In the genomic region with DNA sequence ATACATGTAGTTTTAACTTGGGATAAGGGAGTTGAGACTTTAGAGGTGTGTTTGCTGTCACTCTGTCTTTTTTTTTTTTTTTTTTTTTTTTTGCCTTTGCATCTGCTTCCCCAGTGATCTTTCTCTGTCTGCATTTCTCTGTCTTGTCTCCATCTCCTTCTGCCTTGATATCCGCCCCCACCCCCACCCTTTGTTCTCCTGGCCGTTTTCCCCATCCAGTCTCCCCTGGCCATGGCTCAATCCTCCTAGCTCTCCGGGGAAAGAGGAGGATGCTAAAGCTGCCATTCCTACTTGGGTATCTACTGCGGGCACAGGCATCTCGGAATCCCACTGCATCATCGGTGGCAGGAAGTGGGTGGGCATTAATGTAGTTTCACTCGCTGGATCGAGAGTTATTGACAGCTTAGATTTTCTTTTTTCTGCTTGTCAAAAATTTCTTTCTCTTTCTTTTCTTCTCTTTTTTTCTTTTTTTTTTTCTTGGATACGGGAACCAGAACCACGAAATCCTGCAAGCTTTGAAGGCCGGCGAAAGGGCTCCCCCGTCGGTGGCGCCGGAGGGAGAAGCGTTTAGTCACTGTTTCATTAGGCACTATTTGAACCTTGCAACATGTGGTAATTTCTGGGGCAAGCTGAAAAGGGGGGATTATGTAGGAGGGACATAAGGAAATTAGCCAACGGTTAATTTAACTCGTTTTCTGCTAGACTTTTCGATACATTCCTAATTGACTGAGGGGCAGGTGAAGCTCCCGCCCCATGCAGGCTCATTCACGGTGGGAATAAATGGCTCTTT, we compare ENCODE assay signal across 1 cellular context.
TF ChIP-seq lines count a peak whose summit lies in the region.

No MANE protein-coding gene starts in this region.

TF ChIP-seq in WTC11, 78 proteins besides CTCF, POLR2A, EP300 and RAD21 (continued from another document):
- no peak for TF ChIP-seq MXD4 (CRISPR knock-in tag; IDR thresholded peaks at IDR 0.05; ENCODE audit: borderline replicate concordance)
- TF ChIP-seq ZNF671 (CRISPR knock-in tag; IDR thresholded peaks at IDR 0.05): no peak
- TF ChIP-seq, protein P1, sequence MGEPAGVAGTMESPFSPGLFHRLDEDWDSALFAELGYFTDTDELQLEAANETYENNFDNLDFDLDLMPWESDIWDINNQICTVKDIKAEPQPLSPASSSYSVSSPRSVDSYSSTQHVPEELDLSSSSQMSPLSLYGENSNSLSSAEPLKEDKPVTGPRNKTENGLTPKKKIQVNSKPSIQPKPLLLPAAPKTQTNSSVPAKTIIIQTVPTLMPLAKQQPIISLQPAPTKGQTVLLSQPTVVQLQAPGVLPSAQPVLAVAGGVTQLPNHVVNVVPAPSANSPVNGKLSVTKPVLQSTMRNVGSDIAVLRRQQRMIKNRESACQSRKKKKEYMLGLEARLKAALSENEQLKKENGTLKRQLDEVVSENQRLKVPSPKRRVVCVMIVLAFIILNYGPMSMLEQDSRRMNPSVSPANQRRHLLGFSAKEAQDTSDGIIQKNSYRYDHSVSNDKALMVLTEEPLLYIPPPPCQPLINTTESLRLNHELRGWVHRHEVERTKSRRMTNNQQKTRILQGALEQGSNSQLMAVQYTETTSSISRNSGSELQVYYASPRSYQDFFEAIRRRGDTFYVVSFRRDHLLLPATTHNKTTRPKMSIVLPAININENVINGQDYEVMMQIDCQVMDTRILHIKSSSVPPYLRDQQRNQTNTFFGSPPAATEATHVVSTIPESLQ (CRISPR knock-in tag; IDR thresholded peaks at IDR 0.05): no peak
- no peak for TF ChIP-seq TEAD4 (CRISPR knock-in tag; IDR thresholded peaks at IDR 0.05)
- no peak for TF ChIP-seq ZNF416 (CRISPR knock-in tag; IDR thresholded peaks at IDR 0.05)
- no peak for TF ChIP-seq IRF2 (CRISPR knock-in tag; IDR thresholded peaks at IDR 0.05; ENCODE audit: borderline replicate concordance, low read depth)
- no peak for TF ChIP-seq ZNF423 (CRISPR knock-in tag; IDR thresholded peaks at IDR 0.05)
- TF ChIP-seq, protein P2, sequence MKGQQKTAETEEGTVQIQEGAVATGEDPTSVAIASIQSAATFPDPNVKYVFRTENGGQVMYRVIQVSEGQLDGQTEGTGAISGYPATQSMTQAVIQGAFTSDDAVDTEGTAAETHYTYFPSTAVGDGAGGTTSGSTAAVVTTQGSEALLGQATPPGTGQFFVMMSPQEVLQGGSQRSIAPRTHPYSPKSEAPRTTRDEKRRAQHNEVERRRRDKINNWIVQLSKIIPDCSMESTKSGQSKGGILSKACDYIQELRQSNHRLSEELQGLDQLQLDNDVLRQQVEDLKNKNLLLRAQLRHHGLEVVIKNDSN (CRISPR knock-in tag; IDR thresholded peaks at IDR 0.05): no peak
- TF ChIP-seq, protein P3, sequence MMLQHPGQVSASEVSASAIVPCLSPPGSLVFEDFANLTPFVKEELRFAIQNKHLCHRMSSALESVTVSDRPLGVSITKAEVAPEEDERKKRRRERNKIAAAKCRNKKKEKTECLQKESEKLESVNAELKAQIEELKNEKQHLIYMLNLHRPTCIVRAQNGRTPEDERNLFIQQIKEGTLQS (CRISPR knock-in tag; conservative IDR thresholded peaks at IDR 0.05): no peak
- no peak for TF ChIP-seq ZNF232 (CRISPR knock-in tag; IDR thresholded peaks at IDR 0.05)
- TF ChIP-seq, protein P4, sequence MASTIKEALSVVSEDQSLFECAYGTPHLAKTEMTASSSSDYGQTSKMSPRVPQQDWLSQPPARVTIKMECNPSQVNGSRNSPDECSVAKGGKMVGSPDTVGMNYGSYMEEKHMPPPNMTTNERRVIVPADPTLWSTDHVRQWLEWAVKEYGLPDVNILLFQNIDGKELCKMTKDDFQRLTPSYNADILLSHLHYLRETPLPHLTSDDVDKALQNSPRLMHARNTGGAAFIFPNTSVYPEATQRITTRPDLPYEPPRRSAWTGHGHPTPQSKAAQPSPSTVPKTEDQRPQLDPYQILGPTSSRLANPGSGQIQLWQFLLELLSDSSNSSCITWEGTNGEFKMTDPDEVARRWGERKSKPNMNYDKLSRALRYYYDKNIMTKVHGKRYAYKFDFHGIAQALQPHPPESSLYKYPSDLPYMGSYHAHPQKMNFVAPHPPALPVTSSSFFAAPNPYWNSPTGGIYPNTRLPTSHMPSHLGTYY (CRISPR knock-in tag; IDR thresholded peaks at IDR 0.05): no peak
